8 cellular contexts compared by ENCODE assay signal in genomic region chr16:68417711-68418301, GRCh38. TPM values are rescaled to one million over a fixed set of nuclear protein-coding genes. Genes with fewer than 3 reads are reported as not detected.
DNase-seq lines count a peak whose midpoint lies in the region; ATAC-seq and TF ChIP-seq lines count a peak whose summit lies in the region.

No MANE protein-coding gene starts in this region.

- no peak overlapping the region for H3K4me3 ChIP-seq in lower leg skin (ENCODE audit: low read depth, poor library complexity, severe bottlenecking)

- TF ChIP-seq POLR2A in lower leg skin (IDR thresholded peaks at IDR 0.05): no peak

- peak; percentile 61 for ATAC-seq in GM21619 (IDR thresholded peaks at IDR 0.05; ENCODE audit: unreplicated experiment)

- peak; percentile 92 for DNase-seq in DMS79 (lab: John Stamatoyannopoulos, UW)
- DNase-seq in NCI-H1105 (lab: John Stamatoyannopoulos, UW): peak; percentile 15
- peak; percentile 74 for DNase-seq in activated CD4-positive, alpha-beta T cell treated with anti-CD3 and anti-CD28 coated beads for 48 hours
- DNase-seq in effector CD4-positive, alpha-beta T cell: peak; percentile 59
- peak; percentile 45 to 61 (median 45) for DNase-seq in stimulated activated CD4-positive, alpha-beta T cell treated with anti-CD3 and anti-CD28 coated beads, TNF-alpha, amount 100 ng/mL, for 24 hours (ENCODE audit: low read depth in 3 of 3)
- no peak for DNase-seq in HCEC 1CT
- no peak for DNase-seq in lower leg skin (ENCODE audit: low spot score in 2 of 2)

- intact Hi-C loops in lower leg skin (cut with DNase I; ENCODE audit: low total_unique reads): no loop called here

- 30 to 34% methylated on average over 11 of the region's 11 CpGs for WGBS in lower leg skin, 2 donors

- TF ChIP-seq CTCF in lower leg skin (IDR thresholded peaks at IDR 0.05): no peak

RNA-seq across cellular contexts. Expression of gene SMPD3, which starts 30.5 kb away (rescaled TPM):
- total RNA-seq in lower leg skin: 100 to 1,000 TPM in 1 of 4 donors, 10 to 100 TPM in 3; 30.2 to 135 (median 58.3) TPM

Comparison
In these comparisons a context has a peak if more than half of its experiments do, and no peak if none do; other contexts are left out.
1. DNase-seq: peak in DMS79 (single experiment), NCI-H1105 (single experiment), activated CD4-positive, alpha-beta T cell treated with anti-CD3 and anti-CD28 coated beads for 48 hours (single experiment), effector CD4-positive, alpha-beta T cell (single experiment) and stimulated activated CD4-positive, alpha-beta T cell treated with anti-CD3 and anti-CD28 coated beads, TNF-alpha, amount 100 ng/mL, for 24 hours (3 of 3); none in HCEC 1CT (single experiment) and lower leg skin (0 of 2).